In genomic region chrX:15547356-15547755, GRCh38 we compare ENCODE assay signal across 10 cellular contexts. TPM values are rescaled to one million over a fixed set of nuclear protein-coding genes. Genes with fewer than 3 reads are reported as not detected.
"Had no signal": no experiment of that assay in that cellular context is flagged by ENCODE, and none has a peak within 500 bp of the region (broad histone marks: within the 10 kb centered on the region; RNA-seq: fewer than 3 reads in every experiment).

No MANE protein-coding gene starts in this region.

- FAIRE-seq: H54, HTR-8/SVneo had no signal

- H3K9me3 Mint-ChIP-seq: GM23338, HFFc6 had no signal

- H3K4me3 Mint-ChIP-seq: GM23338, HFFc6 had no signal

- DNase-seq: HFFc6, IMR-90, KBM-7 had no signal

- H3K4me2 ChIP-seq: GM23338 had no signal

- ATAC-seq: GM23338, HCT116 had no signal

- H3K4me1 Mint-ChIP-seq: GM23338 had no signal

- H3K36me3 ChIP-seq: HAP-1 had no signal

- H3K4me3 ChIP-seq: GM23338, HAP-1 had no signal

- H3K9me3 ChIP-seq: HAP-1 had no signal

- H2AFZ ChIP-seq: GM23338 had no signal

- H3K27ac Mint-ChIP-seq: GM23338, HFFc6 had no signal

RNA-seq across cellular contexts. Expression of gene BMX, which starts 46.7 kb away (rescaled TPM):
- total RNA-seq: GM23338, H1, HFFc6, HT-29, IMR-90 had no signal
- polyA plus RNA-seq: GM23338, H1, IMR-90 had no signal

RNA-seq across cellular contexts. Expression of gene ACE2, which starts 53.4 kb away (rescaled TPM):
- total RNA-seq: H1, HFFc6, HT-29, IMR-90 had no signal
- polyA plus RNA-seq: GM23338, IMR-90 had no signal
